Comparison of ENCODE assay signal across 10 cellular contexts in genomic region chr16:81729451-81729850, GRCh38. TPM values are rescaled to one million over a fixed set of nuclear protein-coding genes. Genes with fewer than 3 reads are reported as not detected.
DNase-seq lines count a peak whose midpoint lies in the region; ATAC-seq and TF ChIP-seq lines count a peak whose summit lies in the region.
"Had no signal": no experiment of that assay in that cellular context is flagged by ENCODE, and none has a peak within 500 bp of the region (broad histone marks: within the 10 kb centered on the region; RNA-seq: fewer than 3 reads in every experiment).

No MANE protein-coding gene starts in this region.

- intact Hi-C loops in OCI-LY7 (cut with micrococcal nuclease; ENCODE audit: unreplicated experiment) = no loop called here

- CTCF ChIA-PET in activated CD8-positive, alpha-beta memory T cell treated with anti-CD3 and anti-CD28 coated beads, Interleukin-2, amount 10 ng/mL, durations not matched to agents 7 days and 5 days (lab: Charles Lee) = interaction anchor here (0.5 to 2.7 kb wide), 30 partner anchors 9 to 469 kb away, joined by 3 to 17 read pairs (median 4); partner anchors contain the start of gene GAN
- CTCF ChIA-PET in OCI-LY7 (lab: Charles Lee; ENCODE audit: unreplicated experiment) = interaction anchor here (1.0 to 1.3 kb wide), 4 partner anchors 9 to 24 kb away, joined by 3 to 5 read pairs (median 4); no protein-coding TSS in a partner anchor

- H3K9me2 ChIP-seq in OCI-LY7 (ENCODE audit: insufficient read depth, low read length) = no peaks in the 10 kb centered on the region

- ATAC-seq in activated CD8-positive, alpha-beta memory T cell treated with anti-CD3 and anti-CD28 coated beads, Interleukin-2, amount 10 ng/mL, durations not matched to agents 7 days and 5 days = no peak
- ATAC-seq in esophagus mucosa = peak; percentile 2
- ATAC-seq in stimulated activated memory B cell treated with anti-CD40 and anti-IgM and Interleukin-4, amounts not matched to agents 10 μg/mL and 1 μg/mL and 100 μg/mL, for 72 hours = no peak
- no peak for ATAC-seq in GM19467 (IDR thresholded peaks at IDR 0.05; ENCODE audit: unreplicated experiment)

- peaks cover 6% of the 10 kb centered on the region for H3K27me3 Mint-ChIP-seq in activated CD8-positive, alpha-beta memory T cell treated with anti-CD3 and anti-CD28 coated beads, Interleukin-2, amount 10 ng/mL, durations not matched to agents 7 days and 5 days
- no peaks in the 10 kb centered on the region for H3K27me3 Mint-ChIP-seq in stimulated activated memory B cell treated with anti-CD40 and anti-IgM and Interleukin-4, amounts not matched to agents 10 μg/mL and 1 μg/mL and 100 μg/mL, for 72 hours

- H4K20me1 ChIP-seq in OCI-LY7 (ENCODE audit: insufficient read depth, low read length) = no peaks in the 10 kb centered on the region

- peaks cover 45% of the 10 kb centered on the region for H3K4me1 ChIP-seq in OCI-LY7 (ENCODE audit: insufficient read depth, low read length, poor library complexity, severe bottlenecking)

- no peak overlapping the region for H3K4me2 ChIP-seq in OCI-LY7 (ENCODE audit: low read length)

- H3K36me3 ChIP-seq in OCI-LY7 (ENCODE audit: insufficient read depth, low read length) = no peaks in the 10 kb centered on the region

- no peaks in the 10 kb centered on the region for H3K9me3 ChIP-seq in OCI-LY7 (ENCODE audit: low read length)

- TF ChIP-seq CTCF in OCI-LY7 (conservative IDR thresholded peaks at IDR 0.05; ENCODE audit: low read length) = peak; percentile 80

- peak overlapping the region; percentile 11 for H3K27ac ChIP-seq in OCI-LY7 (ENCODE audit: low read depth, low read length, poor library complexity, severe bottlenecking)

- peak overlapping the region; percentile 21; the same call in 1 of the 2 replicates for H2AFZ ChIP-seq in OCI-LY7 (ENCODE audit: low read length)

- peak overlapping the region; percentile 9 for H3K4me3 Mint-ChIP-seq in activated CD8-positive, alpha-beta memory T cell treated with anti-CD3 and anti-CD28 coated beads, Interleukin-2, amount 10 ng/mL, durations not matched to agents 7 days and 5 days
- peak overlapping the region; percentile 73 for H3K4me3 Mint-ChIP-seq in stimulated activated memory B cell treated with anti-CD40 and anti-IgM and Interleukin-4, amounts not matched to agents 10 μg/mL and 1 μg/mL and 100 μg/mL, for 72 hours

- POLR2A ChIA-PET in OCI-LY7 (lab: Charles Lee) = interaction anchor here (0.5 to 1.5 kb wide), 4 partner anchors 11 to 371 kb away, joined by 3 to 6 read pairs (median 4); no protein-coding TSS in a partner anchor

- H3K4me3 ChIP-seq in OCI-LY7 (ENCODE audit: low read depth, low read length, poor library complexity, severe bottlenecking) = no peak overlapping the region
- H3K4me3 ChIP-seq: lung had no signal

- peak overlapping the region; percentile 21 for H3K27ac Mint-ChIP-seq in activated CD8-positive, alpha-beta memory T cell treated with anti-CD3 and anti-CD28 coated beads, Interleukin-2, amount 10 ng/mL, durations not matched to agents 7 days and 5 days
- peak overlapping the region; percentile 87 for H3K27ac Mint-ChIP-seq in stimulated activated memory B cell treated with anti-CD40 and anti-IgM and Interleukin-4, amounts not matched to agents 10 μg/mL and 1 μg/mL and 100 μg/mL, for 72 hours

- no peaks in the 10 kb centered on the region for H3K79me2 ChIP-seq in OCI-LY7 (ENCODE audit: insufficient read depth, low read depth, low read length)

- H3K36me3 Mint-ChIP-seq in activated CD8-positive, alpha-beta memory T cell treated with anti-CD3 and anti-CD28 coated beads, Interleukin-2, amount 10 ng/mL, durations not matched to agents 7 days and 5 days = no peaks in the 10 kb centered on the region
- no peaks in the 10 kb centered on the region for H3K36me3 Mint-ChIP-seq in stimulated activated memory B cell treated with anti-CD40 and anti-IgM and Interleukin-4, amounts not matched to agents 10 μg/mL and 1 μg/mL and 100 μg/mL, for 72 hours

- no peak for DNase-seq in activated CD8-positive, alpha-beta memory T cell treated with anti-CD3 and anti-CD28 coated beads, Interleukin-2, amount 10 ng/mL, durations not matched to agents 7 days and 5 days
- DNase-seq in activated CD8-positive, alpha-beta memory T cell treated with anti-CD3 and anti-CD28 coated beads, Interleukin-2, amount 50 U/mL, for 48 hours = no peak
- peak; percentile 66 for DNase-seq in OCI-LY7 (ENCODE audit: low spot score)
- no peak for DNase-seq in SW480 (ENCODE audit: low spot score)
- DNase-seq in NK-92 treated with Interleukin-12 subunit alpha and Interleukin-12 subunit beta, amount 100 ng/mL, for 24 hours (lab: John Stamatoyannopoulos, UW) = no peak
- DNase-seq: AML-193 had no signal

- no peaks in the 10 kb centered on the region for H3K9me3 Mint-ChIP-seq in activated CD8-positive, alpha-beta memory T cell treated with anti-CD3 and anti-CD28 coated beads, Interleukin-2, amount 10 ng/mL, durations not matched to agents 7 days and 5 days (ENCODE audit: low read depth)
- peaks cover 8% of the 10 kb centered on the region for H3K9me3 Mint-ChIP-seq in stimulated activated memory B cell treated with anti-CD40 and anti-IgM and Interleukin-4, amounts not matched to agents 10 μg/mL and 1 μg/mL and 100 μg/mL, for 72 hours

- H3K4me1 Mint-ChIP-seq in activated CD8-positive, alpha-beta memory T cell treated with anti-CD3 and anti-CD28 coated beads, Interleukin-2, amount 10 ng/mL, durations not matched to agents 7 days and 5 days = peaks cover 17% of the 10 kb centered on the region
- H3K4me1 Mint-ChIP-seq in stimulated activated memory B cell treated with anti-CD40 and anti-IgM and Interleukin-4, amounts not matched to agents 10 μg/mL and 1 μg/mL and 100 μg/mL, for 72 hours = peaks cover 31% of the 10 kb centered on the region

- no TSS peak for BruUV-seq in OCI-LY7 (replicated peaks; lab: Mats Ljungman, UMichigan)

RNA-seq across cellular contexts. Expression of gene PLCG2, which starts 49.6 kb away (rescaled TPM):
- total RNA-seq in activated CD8-positive, alpha-beta memory T cell treated with anti-CD3 and anti-CD28 coated beads, Interleukin-2, amount 10 ng/mL, durations not matched to agents 7 days and 5 days = 10 to 100 TPM; 62.5 to 80.2 TPM
- total RNA-seq in OCI-LY7 (2014; rRNA removed; shearing (Covaris generic)) = 196 and 198 TPM in 2 replicates
- total RNA-seq in OCI-LY7 (2022) = 464 and 485 TPM in 2 replicates
- 8.6 TPM for total RNA-seq in esophagus mucosa
